In the genomic region with DNA sequence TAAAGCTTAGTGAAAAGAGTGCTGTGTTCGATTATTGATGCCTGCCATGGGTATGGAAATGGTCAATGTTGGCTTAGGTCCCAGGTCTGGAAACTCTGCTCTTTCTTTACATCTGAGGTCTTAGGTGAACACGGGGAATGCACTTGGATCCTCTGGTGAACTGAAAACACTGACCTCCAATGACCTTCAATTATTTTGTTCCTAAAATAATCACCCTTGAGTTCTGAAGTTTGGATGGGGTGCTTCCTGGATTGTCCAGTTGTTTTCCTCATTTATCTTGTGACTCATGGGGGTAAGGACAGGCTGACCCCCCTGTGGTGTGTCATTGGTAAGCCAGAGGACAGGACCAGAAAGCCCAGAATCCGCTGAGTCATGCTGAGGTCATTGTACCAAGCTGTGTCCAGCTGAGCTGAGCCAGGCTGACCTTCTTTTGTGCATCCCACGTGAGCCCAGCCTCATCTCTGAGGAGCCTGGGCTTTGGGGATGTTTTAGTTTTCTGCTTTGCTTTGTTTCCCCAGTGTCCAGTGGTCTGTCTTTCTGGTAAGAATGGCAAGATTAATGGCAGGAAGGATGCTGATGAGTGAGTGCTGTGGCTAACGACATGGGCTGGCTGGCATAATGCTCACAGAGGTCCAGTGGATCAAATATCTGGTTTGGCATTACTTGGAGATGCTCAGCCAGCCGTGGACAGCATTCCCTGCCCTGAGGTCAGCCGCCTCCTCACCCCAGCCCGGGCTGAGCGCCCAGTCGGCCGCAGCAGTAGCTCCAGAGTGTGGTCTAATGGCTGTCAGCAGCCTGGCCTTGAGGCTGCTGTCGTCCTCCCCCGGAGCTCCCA, we compare ENCODE assay signal across 1 cellular context.
TF ChIP-seq lines count a peak whose summit lies in the region.

No MANE protein-coding gene starts in this region.

TF ChIP-seq in K562, 482 proteins besides CTCF, POLR2A, EP300 and RAD21 (continued from another document and continues in another):
- TF ChIP-seq, protein P1, sequence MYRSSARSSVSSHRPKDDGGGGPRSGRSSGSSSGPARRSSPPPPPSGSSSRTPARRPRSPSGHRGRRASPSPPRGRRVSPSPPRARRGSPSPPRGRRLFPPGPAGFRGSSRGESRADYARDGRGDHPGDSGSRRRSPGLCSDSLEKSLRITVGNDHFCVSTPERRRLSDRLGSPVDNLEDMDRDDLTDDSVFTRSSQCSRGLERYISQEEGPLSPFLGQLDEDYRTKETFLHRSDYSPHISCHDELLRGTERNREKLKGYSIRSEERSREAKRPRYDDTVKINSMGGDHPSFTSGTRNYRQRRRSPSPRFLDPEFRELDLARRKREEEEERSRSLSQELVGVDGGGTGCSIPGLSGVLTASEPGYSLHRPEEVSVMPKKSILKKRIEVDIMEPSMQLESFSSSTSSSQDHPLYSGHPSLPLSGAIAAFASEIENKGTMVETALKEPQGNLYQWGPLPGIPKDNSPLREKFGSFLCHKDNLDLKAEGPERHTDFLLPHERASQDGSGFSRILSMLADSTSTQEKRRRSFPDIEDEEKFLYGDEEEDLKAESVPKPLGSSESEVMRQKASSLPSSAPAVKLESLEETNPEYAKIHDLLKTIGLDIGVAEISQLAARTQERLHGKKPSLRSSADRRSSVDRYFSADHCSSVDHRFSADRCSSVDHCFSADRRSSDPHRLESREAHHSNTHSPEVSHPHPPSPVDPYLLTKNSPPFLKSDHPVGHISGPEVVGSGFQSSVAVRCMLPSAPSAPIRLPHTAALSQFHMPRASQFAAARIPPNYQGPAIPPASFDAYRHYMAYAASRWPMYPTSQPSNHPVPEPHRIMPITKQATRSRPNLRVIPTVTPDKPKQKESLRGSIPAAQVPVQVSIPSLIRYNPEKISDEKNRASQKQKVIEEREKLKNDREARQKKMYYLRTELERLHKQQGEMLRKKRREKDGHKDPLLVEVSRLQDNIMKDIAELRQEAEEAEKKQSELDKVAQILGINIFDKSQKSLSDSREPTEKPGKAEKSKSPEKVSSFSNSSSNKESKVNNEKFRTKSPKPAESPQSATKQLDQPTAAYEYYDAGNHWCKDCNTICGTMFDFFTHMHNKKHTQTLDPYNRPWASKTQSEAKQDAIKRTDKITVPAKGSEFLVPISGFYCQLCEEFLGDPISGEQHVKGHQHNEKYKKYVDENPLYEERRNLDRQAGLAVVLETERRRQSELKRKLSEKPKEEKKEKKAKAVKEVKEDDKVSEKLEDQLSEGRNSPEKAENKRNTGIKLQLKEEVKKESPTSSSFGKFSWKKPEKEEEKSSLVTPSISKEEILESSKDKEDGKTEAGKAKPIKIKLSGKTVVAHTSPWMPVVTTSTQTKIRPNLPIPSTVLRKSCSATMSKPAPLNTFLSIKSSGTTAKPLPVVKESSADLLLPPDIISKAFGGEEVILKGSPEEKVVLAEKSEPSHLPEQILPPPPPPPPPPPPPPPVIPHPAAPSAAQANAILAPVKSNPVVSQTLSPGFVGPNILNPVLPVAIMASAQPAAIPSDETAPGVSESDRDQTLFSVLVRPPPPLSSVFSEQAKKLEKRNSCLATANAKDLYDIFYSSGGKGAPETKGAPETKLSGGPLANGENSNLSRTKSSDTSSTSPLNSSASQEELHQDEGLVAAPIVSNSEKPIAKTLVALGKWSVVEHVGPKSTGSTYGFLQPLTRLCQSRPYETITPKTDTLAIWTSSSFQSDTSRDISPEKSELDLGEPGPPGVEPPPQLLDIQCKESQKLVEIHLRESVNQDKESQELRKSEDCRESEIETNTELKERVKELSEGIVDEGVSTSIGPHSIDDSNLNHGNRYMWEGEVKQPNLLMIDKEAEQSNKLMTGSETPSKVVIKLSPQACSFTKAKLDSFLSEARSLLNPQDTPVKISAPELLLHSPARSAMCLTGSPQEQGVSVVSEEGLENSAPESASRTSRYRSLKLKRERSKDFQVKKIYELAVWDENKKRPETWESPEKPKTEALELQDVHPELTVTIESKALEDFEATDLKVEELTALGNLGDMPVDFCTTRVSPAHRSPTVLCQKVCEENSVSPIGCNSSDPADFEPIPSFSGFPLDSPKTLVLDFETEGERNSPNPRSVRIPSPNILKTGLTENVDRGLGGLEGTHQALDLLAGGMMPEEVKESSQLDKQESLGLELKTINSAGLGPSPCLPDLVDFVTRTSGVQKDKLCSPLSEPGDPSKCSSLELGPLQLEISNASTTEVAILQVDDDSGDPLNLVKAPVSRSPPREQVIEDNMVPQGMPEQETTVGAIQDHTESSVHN (IDR thresholded peaks at IDR 0.05; ENCODE audit: borderline replicate concordance in 1 of 2, low read depth in 1 of 2), result peak in 1 of 2 experiments; percentile 93; a peak in 2 of 4 replicates
- TF ChIP-seq KHSRP (IDR thresholded peaks at IDR 0.05) (no peak), ZNF780A (CRISPR knock-in tag; IDR thresholded peaks at IDR 0.05) (no peak), CBFB (CRISPR knock-in tag; IDR thresholded peaks at IDR 0.05) (no peak), RBM17 (IDR thresholded peaks at IDR 0.05; ENCODE audit: borderline replicate concordance, low read depth, low read length) (no peak), PHF8 (IDR thresholded peaks at IDR 0.05; ENCODE audit: borderline replicate concordance, low read length) (no peak), ARNT (IDR thresholded peaks at IDR 0.05) (0 out of 4 replicates have a peak, but pooled peaks have one; percentile 35 to 70), ZNF23 (CRISPR knock-in tag; IDR thresholded peaks at IDR 0.05) (peak; percentile 96), CHD1 (IDR thresholded peaks at IDR 0.05; ENCODE audit: low read length) (no peak), PCBP2 (IDR thresholded peaks at IDR 0.05; ENCODE audit: low read depth, low read length, poor library complexity, severe bottlenecking) (no peak), SAFB2 (IDR thresholded peaks at IDR 0.05; ENCODE audit: borderline replicate concordance, low read depth, low read length, severe bottlenecking) (no peak), ZNF3 (CRISPR knock-in tag; IDR thresholded peaks at IDR 0.05) (no peak), ZNF445 (CRISPR knock-in tag; IDR thresholded peaks at IDR 0.05; ENCODE audit: low read depth) (no peak), ZNF589 (CRISPR knock-in tag; IDR thresholded peaks at IDR 0.05; ENCODE audit: low read depth) (0 out of 2 replicates have a peak, but pooled peaks have one; percentile 30), MTA3 (IDR thresholded peaks at IDR 0.05; ENCODE audit: borderline replicate concordance) (peak; percentile 44; the same call in 1 of the 2 replicates), SMARCA4 (IDR thresholded peaks at IDR 0.05) (peak; percentile 92), ZNF165 (CRISPR knock-in tag; IDR thresholded peaks at IDR 0.05; ENCODE audit: borderline replicate concordance) (no peak), CXXC5 (CRISPR knock-in tag; IDR thresholded peaks at IDR 0.05) (no peak), HOXB6 (CRISPR knock-in tag; IDR thresholded peaks at IDR 0.05; ENCODE audit: borderline replicate concordance) (no peak), ZC3H4 (CRISPR knock-in tag; IDR thresholded peaks at IDR 0.05; ENCODE audit: borderline replicate concordance) (no peak), SAP30 (IDR thresholded peaks at IDR 0.05; ENCODE audit: borderline replicate concordance, insufficient read depth, low read depth, low read length, poor library complexity, severe bottlenecking) (no peak), RBFOX2 (IDR thresholded peaks at IDR 0.05; ENCODE audit: low read depth, low read length) (no peak), EZH2 (IDR thresholded peaks at IDR 0.05; ENCODE audit: borderline replicate concordance, low read depth, low read length) (no peak), SMAD1 (IDR thresholded peaks at IDR 0.05; ENCODE audit: low read depth, low read length, partially characterized antibody) (no peak), ZNF121 (CRISPR knock-in tag; conservative IDR thresholded peaks at IDR 0.05) (no peak), HDAC3 (IDR thresholded peaks at IDR 0.05; ENCODE audit: borderline replicate concordance, partially characterized antibody) (no peak), HLTF (IDR thresholded peaks at IDR 0.05) (no peak), FOXA3 (CRISPR knock-in tag; conservative IDR thresholded peaks at IDR 0.05 in 1 of 2, IDR thresholded peaks at IDR 0.05 in 1 of 2) (no peak), BACH1 (tag; IDR thresholded peaks at IDR 0.05) (peak; percentile 100), NFRKB (IDR thresholded peaks at IDR 0.05; ENCODE audit: low read depth) (no peak), PCBP1 (IDR thresholded peaks at IDR 0.05; ENCODE audit: low read depth, low read length, poor library complexity, severe bottlenecking) (no peak)
- TF ChIP-seq, protein P2, sequence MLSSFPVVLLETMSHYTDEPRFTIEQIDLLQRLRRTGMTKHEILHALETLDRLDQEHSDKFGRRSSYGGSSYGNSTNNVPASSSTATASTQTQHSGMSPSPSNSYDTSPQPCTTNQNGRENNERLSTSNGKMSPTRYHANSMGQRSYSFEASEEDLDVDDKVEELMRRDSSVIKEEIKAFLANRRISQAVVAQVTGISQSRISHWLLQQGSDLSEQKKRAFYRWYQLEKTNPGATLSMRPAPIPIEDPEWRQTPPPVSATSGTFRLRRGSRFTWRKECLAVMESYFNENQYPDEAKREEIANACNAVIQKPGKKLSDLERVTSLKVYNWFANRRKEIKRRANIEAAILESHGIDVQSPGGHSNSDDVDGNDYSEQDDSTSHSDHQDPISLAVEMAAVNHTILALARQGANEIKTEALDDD (IDR thresholded peaks at IDR 0.05), result no peak
- TF ChIP-seq, protein P3, sequence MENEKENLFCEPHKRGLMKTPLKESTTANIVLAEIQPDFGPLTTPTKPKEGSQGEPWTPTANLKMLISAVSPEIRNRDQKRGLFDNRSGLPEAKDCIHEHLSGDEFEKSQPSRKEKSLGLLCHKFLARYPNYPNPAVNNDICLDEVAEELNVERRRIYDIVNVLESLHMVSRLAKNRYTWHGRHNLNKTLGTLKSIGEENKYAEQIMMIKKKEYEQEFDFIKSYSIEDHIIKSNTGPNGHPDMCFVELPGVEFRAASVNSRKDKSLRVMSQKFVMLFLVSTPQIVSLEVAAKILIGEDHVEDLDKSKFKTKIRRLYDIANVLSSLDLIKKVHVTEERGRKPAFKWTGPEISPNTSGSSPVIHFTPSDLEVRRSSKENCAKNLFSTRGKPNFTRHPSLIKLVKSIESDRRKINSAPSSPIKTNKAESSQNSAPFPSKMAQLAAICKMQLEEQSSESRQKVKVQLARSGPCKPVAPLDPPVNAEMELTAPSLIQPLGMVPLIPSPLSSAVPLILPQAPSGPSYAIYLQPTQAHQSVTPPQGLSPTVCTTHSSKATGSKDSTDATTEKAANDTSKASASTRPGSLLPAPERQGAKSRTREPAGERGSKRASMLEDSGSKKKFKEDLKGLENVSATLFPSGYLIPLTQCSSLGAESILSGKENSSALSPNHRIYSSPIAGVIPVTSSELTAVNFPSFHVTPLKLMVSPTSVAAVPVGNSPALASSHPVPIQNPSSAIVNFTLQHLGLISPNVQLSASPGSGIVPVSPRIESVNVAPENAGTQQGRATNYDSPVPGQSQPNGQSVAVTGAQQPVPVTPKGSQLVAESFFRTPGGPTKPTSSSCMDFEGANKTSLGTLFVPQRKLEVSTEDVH (IDR thresholded peaks at IDR 0.05; ENCODE audit: low read depth, partially characterized antibody), result no peak
- TF ChIP-seq, protein P4, sequence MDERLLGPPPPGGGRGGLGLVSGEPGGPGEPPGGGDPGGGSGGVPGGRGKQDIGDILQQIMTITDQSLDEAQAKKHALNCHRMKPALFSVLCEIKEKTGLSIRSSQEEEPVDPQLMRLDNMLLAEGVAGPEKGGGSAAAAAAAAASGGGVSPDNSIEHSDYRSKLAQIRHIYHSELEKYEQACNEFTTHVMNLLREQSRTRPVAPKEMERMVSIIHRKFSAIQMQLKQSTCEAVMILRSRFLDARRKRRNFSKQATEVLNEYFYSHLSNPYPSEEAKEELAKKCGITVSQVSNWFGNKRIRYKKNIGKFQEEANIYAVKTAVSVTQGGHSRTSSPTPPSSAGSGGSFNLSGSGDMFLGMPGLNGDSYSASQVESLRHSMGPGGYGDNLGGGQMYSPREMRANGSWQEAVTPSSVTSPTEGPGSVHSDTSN (CRISPR knock-in tag; IDR thresholded peaks at IDR 0.05; ENCODE audit: low read depth), result peak; percentile 41; the same call in 1 of the 2 replicates
- TF ChIP-seq, protein P4 (tag; conservative IDR thresholded peaks at IDR 0.05; ENCODE audit: low read depth), result peak; percentile 95
- TF ChIP-seq, protein P5, sequence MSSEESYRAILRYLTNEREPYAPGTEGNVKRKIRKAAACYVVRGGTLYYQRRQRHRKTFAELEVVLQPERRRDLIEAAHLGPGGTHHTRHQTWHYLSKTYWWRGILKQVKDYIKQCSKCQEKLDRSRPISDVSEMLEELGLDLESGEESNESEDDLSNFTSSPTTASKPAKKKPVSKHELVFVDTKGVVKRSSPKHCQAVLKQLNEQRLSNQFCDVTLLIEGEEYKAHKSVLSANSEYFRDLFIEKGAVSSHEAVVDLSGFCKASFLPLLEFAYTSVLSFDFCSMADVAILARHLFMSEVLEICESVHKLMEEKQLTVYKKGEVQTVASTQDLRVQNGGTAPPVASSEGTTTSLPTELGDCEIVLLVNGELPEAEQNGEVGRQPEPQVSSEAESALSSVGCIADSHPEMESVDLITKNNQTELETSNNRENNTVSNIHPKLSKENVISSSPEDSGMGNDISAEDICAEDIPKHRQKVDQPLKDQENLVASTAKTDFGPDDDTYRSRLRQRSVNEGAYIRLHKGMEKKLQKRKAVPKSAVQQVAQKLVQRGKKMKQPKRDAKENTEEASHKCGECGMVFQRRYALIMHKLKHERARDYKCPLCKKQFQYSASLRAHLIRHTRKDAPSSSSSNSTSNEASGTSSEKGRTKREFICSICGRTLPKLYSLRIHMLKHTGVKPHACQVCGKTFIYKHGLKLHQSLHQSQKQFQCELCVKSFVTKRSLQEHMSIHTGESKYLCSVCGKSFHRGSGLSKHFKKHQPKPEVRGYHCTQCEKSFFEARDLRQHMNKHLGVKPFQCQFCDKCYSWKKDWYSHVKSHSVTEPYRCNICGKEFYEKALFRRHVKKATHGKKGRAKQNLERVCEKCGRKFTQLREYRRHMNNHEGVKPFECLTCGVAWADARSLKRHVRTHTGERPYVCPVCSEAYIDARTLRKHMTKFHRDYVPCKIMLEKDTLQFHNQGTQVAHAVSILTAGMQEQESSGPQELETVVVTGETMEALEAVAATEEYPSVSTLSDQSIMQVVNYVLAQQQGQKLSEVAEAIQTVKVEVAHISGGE (CRISPR knock-in tag; IDR thresholded peaks at IDR 0.05), result no peak
- TF ChIP-seq, protein P6, sequence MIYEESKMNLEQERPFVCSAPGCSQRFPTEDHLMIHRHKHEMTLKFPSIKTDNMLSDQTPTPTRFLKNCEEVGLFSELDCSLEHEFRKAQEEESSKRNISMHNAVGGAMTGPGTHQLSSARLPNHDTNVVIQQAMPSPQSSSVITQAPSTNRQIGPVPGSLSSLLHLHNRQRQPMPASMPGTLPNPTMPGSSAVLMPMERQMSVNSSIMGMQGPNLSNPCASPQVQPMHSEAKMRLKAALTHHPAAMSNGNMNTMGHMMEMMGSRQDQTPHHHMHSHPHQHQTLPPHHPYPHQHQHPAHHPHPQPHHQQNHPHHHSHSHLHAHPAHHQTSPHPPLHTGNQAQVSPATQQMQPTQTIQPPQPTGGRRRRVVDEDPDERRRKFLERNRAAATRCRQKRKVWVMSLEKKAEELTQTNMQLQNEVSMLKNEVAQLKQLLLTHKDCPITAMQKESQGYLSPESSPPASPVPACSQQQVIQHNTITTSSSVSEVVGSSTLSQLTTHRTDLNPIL (CRISPR knock-in tag; IDR thresholded peaks at IDR 0.05), result no peak
